Comparison of ENCODE assay signal across 8 cellular contexts in genomic region chr9:129863059-129863690, GRCh38. TPM values are rescaled to one million over a fixed set of nuclear protein-coding genes. Genes with fewer than 3 reads are reported as not detected.
DNase-seq lines count a peak whose midpoint lies in the region; ATAC-seq and TF ChIP-seq lines count a peak whose summit lies in the region.

No MANE protein-coding gene starts in this region.

- H3K4me1 Mint-ChIP-seq in nephron progenitor cell = peaks cover 38% of the 10 kb centered on the region

- no peak for TF ChIP-seq POLR2A in sigmoid colon (IDR thresholded peaks at IDR 0.05)

- DNase-seq in EL (peak; percentile 89), SHP77 (lab: John Stamatoyannopoulos, UW) (peak; percentile 69 to 78), nephron progenitor cell (peak; percentile 41), sigmoid colon (no peak), midbrain (lab: John Stamatoyannopoulos, UW) (no peak)
- DNase-seq in activated gamma-delta T cell treated with anti-CD3 and anti-CD28 coated beads, Interleukin-2, amount 50 U/mL, for 16 hours (ENCODE audit: low read depth) = peak; percentile 63

- H3K27me3 ChIP-seq in sigmoid colon = no peaks in the 10 kb centered on the region

- 43 to 85% methylated on average over 14 of the region's 14 CpGs for WGBS in sigmoid colon, 2 donors

- H3K4me1 ChIP-seq in sigmoid colon = no peaks in the 10 kb centered on the region

- TF ChIP-seq EP300 in sigmoid colon (IDR thresholded peaks at IDR 0.05) = no peak

- peaks cover 26 to 88% (median 39%) of the 10 kb centered on the region in 4 donors for H3K36me3 ChIP-seq in sigmoid colon

- H3K9me3 ChIP-seq in sigmoid colon = no peaks in the 10 kb centered on the region

- H3K9me3 Mint-ChIP-seq in nephron progenitor cell = no peaks in the 10 kb centered on the region

- H3K4me3 Mint-ChIP-seq in nephron progenitor cell = no peak overlapping the region

- no peak overlapping the region for H3K27ac ChIP-seq in sigmoid colon

- H3K36me3 Mint-ChIP-seq in nephron progenitor cell (ENCODE audit: low read depth) = peaks cover 40% of the 10 kb centered on the region

- intact Hi-C loops in sigmoid colon (cut with DNase I) = no loop called here

- H3K27me3 Mint-ChIP-seq in nephron progenitor cell (ENCODE audit: low read depth, poor library complexity) = peaks cover 6% of the 10 kb centered on the region

- H3K4me3 ChIP-seq in sigmoid colon = no peak overlapping the region

- TF ChIP-seq CTCF in nephron progenitor cell (IDR thresholded peaks at IDR 0.05) (no peak), sigmoid colon (IDR thresholded peaks at IDR 0.05) (no peak)

- no peak for ATAC-seq in GM21723 (IDR thresholded peaks at IDR 0.05; ENCODE audit: unreplicated experiment)
- ATAC-seq in HG02870 (IDR thresholded peaks at IDR 0.05; ENCODE audit: unreplicated experiment) = no peak

- peak overlapping the region; percentile 36 for H3K27ac Mint-ChIP-seq in nephron progenitor cell

RNA-seq across cellular contexts. Expression of gene USP20, which starts 27.9 kb away (rescaled TPM):
- 10 to 100 TPM; 17.5 to 52.1 (median 21.8) TPM for total RNA-seq in sigmoid colon
- 10 to 100 TPM in 1 of 3 donors, 1 to 10 TPM in 2; 7.9 to 26.7 (median 9.6) TPM for polyA plus RNA-seq in sigmoid colon

RNA-seq across cellular contexts. Expression of gene C9orf78, which starts 28.1 kb away (rescaled TPM):
- 100 to 1,000 TPM in 1 of 4 donors, 10 to 100 TPM in 3; 55.7 to 172 (median 66.0) TPM for total RNA-seq in sigmoid colon
- 10 to 100 TPM; 63.1 to 84.1 (median 74.9) TPM for polyA plus RNA-seq in sigmoid colon

RNA-seq across cellular contexts. Expression of gene TOR1A, which starts 39.2 kb away (rescaled TPM):
- total RNA-seq in sigmoid colon = 10 to 100 TPM; 31.6 to 51.2 (median 36.1) TPM
- polyA plus RNA-seq in sigmoid colon = 10 to 100 TPM; 12.5 to 27.6 (median 13.2) TPM

Comparison
In these comparisons a context has a peak if more than half of its experiments do, and no peak if none do; other contexts are left out.
1. DNase-seq: peak in EL (single experiment), SHP77 (2 of 2), activated gamma-delta T cell treated with anti-CD3 and anti-CD28 coated beads, Interleukin-2, amount 50 U/mL, for 16 hours (single experiment) and nephron progenitor cell (single experiment); none in sigmoid colon (single experiment) and midbrain (single experiment).